ENCODE assay signal across 18 cellular contexts in genomic region chr6:170021579-170021978, GRCh38.
DNase-seq lines count a peak whose midpoint lies in the region; TF ChIP-seq lines count a peak whose summit lies in the region.
"Had no signal": no experiment of that assay in that cellular context is flagged by ENCODE, and none has a peak within 500 bp of the region (broad histone marks: within the 10 kb centered on the region; RNA-seq: fewer than 3 reads in every experiment).

No MANE protein-coding gene starts in this region.

- no peak overlapping the region for H4K12ac ChIP-seq in trophoblast cell (ENCODE audit: low read depth, low read length)

- no peak overlapping the region for H2BK12ac ChIP-seq in trophoblast cell (ENCODE audit: low read length)

- H3K27ac Mint-ChIP-seq in endodermal cell (no peak overlapping the region), type B pancreatic cell (no peak overlapping the region)
- H3K27ac Mint-ChIP-seq: CD4-positive, CD25-positive, alpha-beta regulatory T cell had no signal

- no peak overlapping the region for H3K23ac ChIP-seq in trophoblast cell (ENCODE audit: low read length)

- H3K4me2 ChIP-seq in trophoblast cell (ENCODE audit: low read length): no peak overlapping the region

- no peaks in the 10 kb centered on the region for H3K79me2 ChIP-seq in trophoblast cell (ENCODE audit: control insufficient read depth, insufficient read depth, low read length, poor library complexity)

- no peak overlapping the region for H2AFZ ChIP-seq in trophoblast cell (ENCODE audit: insufficient read depth, low read length, poor library complexity)

- H3K4me1 Mint-ChIP-seq in endodermal cell: no peaks in the 10 kb centered on the region
- H3K4me1 Mint-ChIP-seq in type B pancreatic cell (ENCODE audit: unreplicated experiment): peaks cover 19% of the 10 kb centered on the region

- TF ChIP-seq CTCF in endodermal cell (conservative IDR thresholded peaks at IDR 0.05) (no peak), type B pancreatic cell (conservative IDR thresholded peaks at IDR 0.05) (no peak)

- H4K91ac ChIP-seq in trophoblast cell (ENCODE audit: low read depth, low read length): no peak overlapping the region

- peaks cover 15% of the 10 kb centered on the region for H3K27me3 Mint-ChIP-seq in endodermal cell (ENCODE audit: insufficient read depth)
- peaks cover 9% of the 10 kb centered on the region for H3K27me3 Mint-ChIP-seq in type B pancreatic cell

- H3K27ac ChIP-seq in endodermal cell (ENCODE audit: low read depth, low read length) (no peak overlapping the region), trophoblast cell (ENCODE audit: low read depth, low read length) (no peak overlapping the region)
- H3K27ac ChIP-seq: 22Rv1 had no signal

- no peak overlapping the region for H3K4me3 ChIP-seq in endodermal cell (ENCODE audit: low read length)
- peak overlapping the region; percentile 31 for H3K4me3 ChIP-seq in trophoblast cell (ENCODE audit: low read depth, low read length)
- H3K4me3 ChIP-seq: MG63 had no signal

- H4K8ac ChIP-seq in trophoblast cell (ENCODE audit: low read depth, low read length): no peak overlapping the region

- no peak overlapping the region for H2AK5ac ChIP-seq in trophoblast cell (ENCODE audit: low read length)

- H3K9ac ChIP-seq in endodermal cell (ENCODE audit: extremely low read depth, low read length, poor library complexity, severe bottlenecking): no peak overlapping the region
- no peak overlapping the region for H3K9ac ChIP-seq in trophoblast cell (ENCODE audit: low read length)

- H3K4me1 ChIP-seq in endodermal cell (ENCODE audit: control insufficient read depth, insufficient read depth, low read length) (no peaks in the 10 kb centered on the region), trophoblast cell (ENCODE audit: control insufficient read depth in 1 of 2, insufficient read depth in 2 of 2, low read length in 2 of 2) (peaks cover 13 to 16% of the 10 kb centered on the region in 2 experiments)

- no peak overlapping the region for H3K14ac ChIP-seq in trophoblast cell (ENCODE audit: low read length)

- H3K4me3 Mint-ChIP-seq in endodermal cell: no peak overlapping the region
- no peak overlapping the region for H3K4me3 Mint-ChIP-seq in type B pancreatic cell

- no peak overlapping the region for H3K4ac ChIP-seq in trophoblast cell (ENCODE audit: low read depth, low read length)

- no peak overlapping the region for H2BK5ac ChIP-seq in trophoblast cell (ENCODE audit: low read depth, low read length, poor library complexity)

- no peaks in the 10 kb centered on the region for H3K27me3 ChIP-seq in endodermal cell (ENCODE audit: control insufficient read depth, insufficient read depth, low read length, poor library complexity, severe bottlenecking)
- no peaks in the 10 kb centered on the region for H3K27me3 ChIP-seq in trophoblast cell (ENCODE audit: insufficient read depth, low read length)
- H3K27me3 ChIP-seq: MG63 had no signal

- H2BK120ac ChIP-seq in trophoblast cell (ENCODE audit: insufficient read depth, low read length, poor library complexity): no peak overlapping the region

- no peaks in the 10 kb centered on the region for H3K36me3 Mint-ChIP-seq in endodermal cell (ENCODE audit: low read depth)
- H3K36me3 Mint-ChIP-seq in type B pancreatic cell: no peaks in the 10 kb centered on the region
- H3K36me3 Mint-ChIP-seq: CD4-positive, CD25-positive, alpha-beta regulatory T cell had no signal

- H3K9me3 ChIP-seq in endodermal cell (ENCODE audit: control insufficient read depth, low read length): no peaks in the 10 kb centered on the region
- peaks cover 5% of the 10 kb centered on the region for H3K9me3 ChIP-seq in trophoblast cell (ENCODE audit: insufficient read depth, low read depth, low read length)
- H3K9me3 ChIP-seq: MG63 had no signal

- peak; percentile 35 for DNase-seq in activated CD8-positive, alpha-beta memory T cell treated with anti-CD3 and anti-CD28 coated beads, Interleukin-2, amount 50 U/mL, for 48 hours
- DNase-seq in activated CD8-positive, alpha-beta memory T cell treated with anti-CD3 and anti-CD28 coated beads for 24 hours: no peak
- DNase-seq in endodermal cell (peak; percentile 18), trophoblast cell (no peak), type B pancreatic cell (ENCODE audit: extremely low spot score, unreplicated experiment) (peak; percentile 42), NCI-H2227 treated with DMSO at 0.1 percent for 48 hours (lab: John Stamatoyannopoulos, UW) (no peak), AG08396 (ENCODE audit: low spot score) (no peak)
- DNase-seq: ACHN; CD4-positive, CD25-positive, alpha-beta regulatory T cell; IMR-90; KG1; MG63; NCI-H2029; NCI-H446 treated with DMSO at 0.1 percent for 48 hours; NCI-H526; RPMI8226; SHP77 had no signal

- 91 to 96% methylated on average over 4 to 9 of the region's 9 CpGs for WGBS in endodermal cell (ENCODE audit: insufficient coverage in 1 of 2, insufficient read length in 1 of 2), 2 experiments
- no CpG with 5 or more reads among the region's 9 CpGs for WGBS in trophoblast cell (ENCODE audit: extremely low coverage, insufficient coverage, insufficient read length)

- no peaks in the 10 kb centered on the region for H3K9me3 Mint-ChIP-seq in endodermal cell
- H3K9me3 Mint-ChIP-seq in type B pancreatic cell: no peaks in the 10 kb centered on the region
- H3K9me3 Mint-ChIP-seq: CD4-positive, CD25-positive, alpha-beta regulatory T cell had no signal

- no peak overlapping the region for H3K18ac ChIP-seq in trophoblast cell (ENCODE audit: low read length)

- H3K36me3 ChIP-seq in endodermal cell (ENCODE audit: control insufficient read depth, insufficient read depth, low read length) (no peaks in the 10 kb centered on the region), trophoblast cell (ENCODE audit: control insufficient read depth in 1 of 2, insufficient read depth in 2 of 2, low read length in 2 of 2) (no peaks in the 10 kb centered on the region)
- H3K36me3 ChIP-seq: MG63 had no signal

- H3K79me1 ChIP-seq in trophoblast cell (ENCODE audit: low read length): peaks cover 10% of the 10 kb centered on the region

Comparison
In these comparisons a context has a peak if more than half of its experiments do, and no peak if none do; other contexts are left out.
1. DNase-seq: peak in activated CD8-positive, alpha-beta memory T cell treated with anti-CD3 and anti-CD28 coated beads, Interleukin-2, amount 50 U/mL, for 48 hours (single experiment), endodermal cell (single experiment) and type B pancreatic cell (single experiment); none in activated CD8-positive, alpha-beta memory T cell treated with anti-CD3 and anti-CD28 coated beads for 24 hours (single experiment), trophoblast cell (0 of 2), NCI-H2227 treated with DMSO at 0.1 percent for 48 hours (single experiment) and AG08396 (single experiment).